ENCODE assay signal across 1 cellular context in genomic region chr9:131776473-131776872, GRCh38.
TF ChIP-seq lines count a peak whose summit lies in the region.

No MANE protein-coding gene starts in this region.

TF ChIP-seq in HepG2, 621 proteins besides CTCF, POLR2A, EP300 and RAD21 (continued from another document and continues in another):
- TF ChIP-seq, protein P1, sequence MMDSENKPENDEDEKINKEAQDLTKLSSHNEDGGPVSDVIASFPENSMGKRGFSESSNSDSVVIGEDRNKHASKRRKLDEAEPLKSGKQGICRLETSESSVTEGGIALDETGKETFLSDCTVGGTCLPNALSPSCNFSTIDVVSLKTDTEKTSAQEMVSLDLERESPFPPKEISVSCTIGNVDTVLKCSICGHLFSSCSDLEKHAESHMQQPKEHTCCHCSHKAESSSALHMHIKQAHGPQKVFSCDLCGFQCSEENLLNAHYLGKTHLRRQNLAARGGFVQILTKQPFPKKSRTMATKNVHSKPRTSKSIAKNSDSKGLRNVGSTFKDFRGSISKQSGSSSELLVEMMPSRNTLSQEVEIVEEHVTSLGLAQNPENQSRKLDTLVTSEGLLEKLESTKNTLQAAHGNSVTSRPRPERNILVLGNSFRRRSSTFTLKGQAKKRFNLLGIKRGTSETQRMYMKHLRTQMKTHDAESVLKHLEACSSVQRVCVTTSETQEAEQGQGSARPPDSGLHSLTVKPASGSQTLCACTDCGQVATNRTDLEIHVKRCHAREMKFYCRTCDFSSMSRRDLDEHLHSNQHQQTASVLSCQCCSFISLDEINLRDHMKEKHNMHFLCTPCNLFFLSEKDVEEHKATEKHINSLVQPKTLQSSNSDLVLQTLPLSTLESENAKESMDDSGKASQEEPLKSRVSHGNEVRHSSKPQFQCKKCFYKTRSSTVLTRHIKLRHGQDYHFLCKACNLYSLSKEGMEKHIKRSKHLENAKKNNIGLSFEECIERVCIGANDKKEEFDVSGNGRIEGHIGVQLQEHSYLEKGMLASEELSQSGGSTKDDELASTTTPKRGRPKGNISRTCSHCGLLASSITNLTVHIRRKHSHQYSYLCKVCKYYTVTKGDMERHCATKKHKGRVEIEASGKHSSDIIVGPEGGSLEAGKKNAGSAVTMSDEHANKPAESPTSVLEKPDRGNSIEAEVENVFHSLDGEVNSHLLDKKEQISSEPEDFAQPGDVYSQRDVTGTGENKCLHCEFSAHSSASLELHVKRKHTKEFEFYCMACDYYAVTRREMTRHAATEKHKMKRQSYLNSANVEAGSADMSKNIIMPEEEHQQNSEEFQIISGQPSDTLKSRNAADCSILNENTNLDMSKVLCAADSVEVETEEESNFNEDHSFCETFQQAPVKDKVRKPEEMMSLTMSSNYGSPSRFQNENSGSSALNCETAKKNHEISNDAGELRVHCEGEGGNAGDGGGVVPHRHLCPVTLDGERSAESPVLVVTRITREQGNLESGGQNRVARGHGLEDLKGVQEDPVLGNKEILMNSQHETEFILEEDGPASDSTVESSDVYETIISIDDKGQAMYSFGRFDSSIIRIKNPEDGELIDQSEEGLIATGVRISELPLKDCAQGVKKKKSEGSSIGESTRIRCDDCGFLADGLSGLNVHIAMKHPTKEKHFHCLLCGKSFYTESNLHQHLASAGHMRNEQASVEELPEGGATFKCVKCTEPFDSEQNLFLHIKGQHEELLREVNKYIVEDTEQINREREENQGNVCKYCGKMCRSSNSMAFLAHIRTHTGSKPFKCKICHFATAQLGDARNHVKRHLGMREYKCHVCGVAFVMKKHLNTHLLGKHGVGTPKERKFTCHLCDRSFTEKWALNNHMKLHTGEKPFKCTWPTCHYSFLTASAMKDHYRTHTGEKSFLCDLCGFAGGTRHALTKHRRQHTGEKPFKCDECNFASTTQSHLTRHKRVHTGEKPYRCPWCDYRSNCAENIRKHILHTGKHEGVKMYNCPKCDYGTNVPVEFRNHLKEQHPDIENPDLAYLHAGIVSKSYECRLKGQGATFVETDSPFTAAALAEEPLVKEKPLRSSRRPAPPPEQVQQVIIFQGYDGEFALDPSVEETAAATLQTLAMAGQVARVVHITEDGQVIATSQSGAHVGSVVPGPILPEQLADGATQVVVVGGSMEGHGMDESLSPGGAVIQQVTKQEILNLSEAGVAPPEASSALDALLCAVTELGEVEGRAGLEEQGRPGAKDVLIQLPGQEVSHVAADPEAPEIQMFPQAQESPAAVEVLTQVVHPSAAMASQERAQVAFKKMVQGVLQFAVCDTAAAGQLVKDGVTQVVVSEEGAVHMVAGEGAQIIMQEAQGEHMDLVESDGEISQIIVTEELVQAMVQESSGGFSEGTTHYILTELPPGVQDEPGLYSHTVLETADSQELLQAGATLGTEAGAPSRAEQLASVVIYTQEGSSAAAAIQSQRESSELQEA (CRISPR knock-in tag; IDR thresholded peaks at IDR 0.05; ENCODE audit: not compliant biosample characterization): no peak
- TF ChIP-seq ZNF441 (CRISPR knock-in tag; IDR thresholded peaks at IDR 0.05; ENCODE audit: borderline replicate concordance) (0 out of 2 replicates have a peak, but pooled peaks have one; percentile 23), ZNF674 (CRISPR knock-in tag; IDR thresholded peaks at IDR 0.05; ENCODE audit: low read depth) (no peak), SKIL (CRISPR knock-in tag; IDR thresholded peaks at IDR 0.05; ENCODE audit: borderline replicate concordance) (no peak), NBN (conservative IDR thresholded peaks at IDR 0.05) (no peak), MED1 (CRISPR knock-in tag; IDR thresholded peaks at IDR 0.05) (no peak), IKZF5 (CRISPR knock-in tag; IDR thresholded peaks at IDR 0.05) (no peak), IKZF1 (IDR thresholded peaks at IDR 0.05) (no peak), SALL1 (CRISPR knock-in tag; IDR thresholded peaks at IDR 0.05) (peak; percentile 49), MLXIP (CRISPR knock-in tag; IDR thresholded peaks at IDR 0.05; ENCODE audit: borderline replicate concordance) (no peak), ZNF737 (CRISPR knock-in tag; IDR thresholded peaks at IDR 0.05; ENCODE audit: borderline replicate concordance) (no peak), RXRB (CRISPR knock-in tag; IDR thresholded peaks at IDR 0.05; ENCODE audit: borderline replicate concordance) (no peak), ZNF724P (CRISPR knock-in tag; IDR thresholded peaks at IDR 0.05; ENCODE audit: borderline replicate concordance) (no peak), ARID2 (CRISPR knock-in tag; IDR thresholded peaks at IDR 0.05; ENCODE audit: borderline replicate concordance) (no peak), EHMT2 (IDR thresholded peaks at IDR 0.05; ENCODE audit: borderline replicate concordance, low read depth, low read length) (peak; percentile 65; the same call in 1 of the 2 replicates), IRF2 (CRISPR knock-in tag; IDR thresholded peaks at IDR 0.05) (no peak), ZNF510 (CRISPR knock-in tag; IDR thresholded peaks at IDR 0.05; ENCODE audit: low read depth) (no peak), SRY (CRISPR knock-in tag; IDR thresholded peaks at IDR 0.05) (0 out of 2 replicates have a peak, but pooled peaks have one; percentile 37), ZNF720 (CRISPR knock-in tag; IDR thresholded peaks at IDR 0.05) (no peak), GATAD1 (CRISPR knock-in tag; IDR thresholded peaks at IDR 0.05) (no peak), SOX13 (IDR thresholded peaks at IDR 0.05) (no peak), SOX13 (CRISPR knock-in tag; conservative IDR thresholded peaks at IDR 0.05 in 1 of 2, IDR thresholded peaks at IDR 0.05 in 1 of 2) (0 out of 4 replicates have a peak, but pooled peaks of 1 of the 2 experiments have one; percentile 6), ATM (IDR thresholded peaks at IDR 0.05; ENCODE audit: borderline replicate concordance) (no peak), BRF2 (CRISPR knock-in tag; IDR thresholded peaks at IDR 0.05) (no peak), TEAD3 (CRISPR knock-in tag; optimal IDR thresholded peaks at IDR 0.05; ENCODE audit: borderline replicate concordance) (no peak), NCOA2 (CRISPR knock-in tag; IDR thresholded peaks at IDR 0.05) (no peak), BCL6 (CRISPR knock-in tag; IDR thresholded peaks at IDR 0.05) (no peak), ZNF367 (CRISPR knock-in tag; IDR thresholded peaks at IDR 0.05; ENCODE audit: borderline replicate concordance) (no peak), ZBTB42 (CRISPR knock-in tag; IDR thresholded peaks at IDR 0.05) (no peak), SSRP1 (CRISPR knock-in tag; IDR thresholded peaks at IDR 0.05) (no peak), RFX1 (IDR thresholded peaks at IDR 0.05) (no peak), KMT2B (CRISPR knock-in tag; IDR thresholded peaks at IDR 0.05) (no peak), SNAPC2 (CRISPR knock-in tag; IDR thresholded peaks at IDR 0.05) (no peak), CREB1 (IDR thresholded peaks at IDR 0.05) (no peak), CREB1 (CRISPR knock-in tag; IDR thresholded peaks at IDR 0.05) (no peak), ADNP (CRISPR knock-in tag; IDR thresholded peaks at IDR 0.05) (no peak), SIX4 (CRISPR knock-in tag; IDR thresholded peaks at IDR 0.05) (0 out of 2 replicates have a peak, but pooled peaks have one; percentile 40)
- TF ChIP-seq, protein P2, sequence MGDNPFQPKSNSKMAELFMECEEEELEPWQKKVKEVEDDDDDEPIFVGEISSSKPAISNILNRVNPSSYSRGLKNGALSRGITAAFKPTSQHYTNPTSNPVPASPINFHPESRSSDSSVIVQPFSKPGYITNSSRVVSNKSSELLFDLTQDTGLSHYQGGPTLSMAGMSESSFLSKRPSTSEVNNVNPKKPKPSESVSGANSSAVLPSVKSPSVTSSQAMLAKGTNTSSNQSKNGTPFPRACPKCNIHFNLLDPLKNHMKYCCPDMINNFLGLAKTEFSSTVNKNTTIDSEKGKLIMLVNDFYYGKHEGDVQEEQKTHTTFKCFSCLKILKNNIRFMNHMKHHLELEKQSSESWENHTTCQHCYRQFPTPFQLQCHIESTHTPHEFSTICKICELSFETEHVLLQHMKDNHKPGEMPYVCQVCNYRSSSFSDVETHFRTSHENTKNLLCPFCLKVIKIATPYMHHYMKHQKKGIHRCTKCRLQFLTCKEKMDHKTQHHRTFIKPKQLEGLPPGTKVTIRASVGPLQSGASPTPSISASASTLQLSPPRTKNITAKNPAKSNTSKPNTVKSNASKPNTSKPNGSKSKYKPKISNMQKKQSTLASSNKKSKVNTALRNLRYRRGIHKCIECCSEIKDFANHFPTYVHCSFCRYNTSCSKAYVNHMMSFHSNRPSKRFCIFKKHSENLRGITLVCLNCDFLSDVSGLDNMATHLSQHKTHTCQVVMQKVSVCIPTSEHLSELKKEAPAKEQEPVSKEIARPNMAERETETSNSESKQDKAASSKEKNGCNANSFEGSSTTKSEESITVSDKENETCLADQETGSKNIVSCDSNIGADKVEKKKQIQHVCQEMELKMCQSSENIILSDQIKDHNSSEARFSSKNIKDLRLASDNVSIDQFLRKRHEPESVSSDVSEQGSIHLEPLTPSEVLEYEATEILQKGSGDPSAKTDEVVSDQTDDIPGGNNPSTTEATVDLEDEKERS (CRISPR knock-in tag; IDR thresholded peaks at IDR 0.05): no peak
- TF ChIP-seq, protein P3, sequence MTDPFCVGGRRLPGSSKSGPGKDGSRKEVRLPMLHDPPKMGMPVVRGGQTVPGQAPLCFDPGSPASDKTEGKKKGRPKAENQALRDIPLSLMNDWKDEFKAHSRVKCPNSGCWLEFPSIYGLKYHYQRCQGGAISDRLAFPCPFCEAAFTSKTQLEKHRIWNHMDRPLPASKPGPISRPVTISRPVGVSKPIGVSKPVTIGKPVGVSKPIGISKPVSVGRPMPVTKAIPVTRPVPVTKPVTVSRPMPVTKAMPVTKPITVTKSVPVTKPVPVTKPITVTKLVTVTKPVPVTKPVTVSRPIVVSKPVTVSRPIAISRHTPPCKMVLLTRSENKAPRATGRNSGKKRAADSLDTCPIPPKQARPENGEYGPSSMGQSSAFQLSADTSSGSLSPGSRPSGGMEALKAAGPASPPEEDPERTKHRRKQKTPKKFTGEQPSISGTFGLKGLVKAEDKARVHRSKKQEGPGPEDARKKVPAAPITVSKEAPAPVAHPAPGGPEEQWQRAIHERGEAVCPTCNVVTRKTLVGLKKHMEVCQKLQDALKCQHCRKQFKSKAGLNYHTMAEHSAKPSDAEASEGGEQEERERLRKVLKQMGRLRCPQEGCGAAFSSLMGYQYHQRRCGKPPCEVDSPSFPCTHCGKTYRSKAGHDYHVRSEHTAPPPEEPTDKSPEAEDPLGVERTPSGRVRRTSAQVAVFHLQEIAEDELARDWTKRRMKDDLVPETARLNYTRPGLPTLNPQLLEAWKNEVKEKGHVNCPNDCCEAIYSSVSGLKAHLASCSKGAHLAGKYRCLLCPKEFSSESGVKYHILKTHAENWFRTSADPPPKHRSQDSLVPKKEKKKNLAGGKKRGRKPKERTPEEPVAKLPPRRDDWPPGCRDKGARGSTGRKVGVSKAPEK (CRISPR knock-in tag; IDR thresholded peaks at IDR 0.05; ENCODE audit: borderline replicate concordance): no peak
- TF ChIP-seq, protein P4, sequence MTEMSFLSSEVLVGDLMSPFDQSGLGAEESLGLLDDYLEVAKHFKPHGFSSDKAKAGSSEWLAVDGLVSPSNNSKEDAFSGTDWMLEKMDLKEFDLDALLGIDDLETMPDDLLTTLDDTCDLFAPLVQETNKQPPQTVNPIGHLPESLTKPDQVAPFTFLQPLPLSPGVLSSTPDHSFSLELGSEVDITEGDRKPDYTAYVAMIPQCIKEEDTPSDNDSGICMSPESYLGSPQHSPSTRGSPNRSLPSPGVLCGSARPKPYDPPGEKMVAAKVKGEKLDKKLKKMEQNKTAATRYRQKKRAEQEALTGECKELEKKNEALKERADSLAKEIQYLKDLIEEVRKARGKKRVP (CRISPR knock-in tag; IDR thresholded peaks at IDR 0.05): no peak
